ENCODE assay signal across 15 cellular contexts in the genomic region with DNA sequence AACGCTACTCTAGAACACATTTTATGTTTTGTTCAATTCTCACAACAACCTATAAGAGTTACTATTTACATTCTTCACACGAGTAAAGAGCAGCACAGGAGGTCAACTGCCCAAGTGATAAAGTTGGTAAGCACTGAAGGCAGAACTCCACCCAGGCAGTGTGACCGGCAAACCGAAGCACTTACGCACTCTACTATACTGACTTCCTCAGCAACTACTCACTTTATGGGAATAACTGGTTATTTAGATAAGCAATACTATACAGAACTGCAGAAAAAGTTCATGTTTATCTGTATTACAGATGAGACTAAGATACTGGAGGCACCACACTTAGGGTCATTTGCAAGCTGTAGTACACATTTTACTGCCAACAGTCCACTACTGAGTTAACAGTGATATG. TPM values are rescaled to one million over a fixed set of nuclear protein-coding genes. Genes with fewer than 3 reads are reported as not detected.
A peak's percentile ranks its signal among the peaks of the same experiment; 100 is the strongest.
DNase-seq lines count a peak whose midpoint lies in the region; ATAC-seq and TF ChIP-seq lines count a peak whose summit lies in the region.
"Had no signal": no experiment of that assay in that cellular context is flagged by ENCODE, and none has a peak within 500 bp of the region (broad histone marks: within the 10 kb centered on the region; RNA-seq: fewer than 3 reads in every experiment).

No MANE protein-coding gene starts in this region.

- no peak for TF ChIP-seq POLR2A in Peyer's patch (IDR thresholded peaks at IDR 0.05)

- in situ Hi-C loops in brain microvascular endothelial cell (cut with HindIII; ENCODE audit: low pct_ligation_motif_present, low sequenced_read_pairs): no loop called here

- DNase-seq in activated T-cell treated with anti-CD3 and anti-CD28 coated beads, Interleukin-2, amount 50 U/mL, for 72 hours: no peak
- DNase-seq in activated T-cell treated with anti-CD3 and anti-CD28 coated beads, Interleukin-2, amount 50 U/mL, for 4 hours: no peak
- DNase-seq in brain microvascular endothelial cell (peak; percentile 29), lower lobe of right lung (no peak), thoracic aorta (ENCODE audit: low spot score) (no peak), Peyer's patch (no peak), NCI-H524 treated with DMSO at 0.1 percent for 48 hours (lab: John Stamatoyannopoulos, UW) (no peak)
- DNase-seq: activated CD4-positive, alpha-beta T cell treated with anti-CD3 and anti-CD28 coated beads for 1 hour; activated gamma-delta T cell treated with Interleukin-2 at 50 U/mL for 16 hours; foreskin fibroblast; left cardiac atrium; NCI-H524; SHP77 treated with DMSO at 0.1 percent for 48 hours had no signal

- no peaks in the 10 kb centered on the region for H3K9me3 Mint-ChIP-seq in activated T-cell treated with anti-CD3 and anti-CD28 coated beads, Interleukin-2, amount 50 U/mL, for 72 hours
- H3K9me3 Mint-ChIP-seq in activated T-cell treated with anti-CD3 and anti-CD28 coated beads, Interleukin-2, amount 50 U/mL, for 4 hours: no peaks in the 10 kb centered on the region

- H3K4me3 ChIP-seq in brain microvascular endothelial cell (ENCODE audit: low read depth, low read length) (no peak overlapping the region), lower lobe of right lung (no peak overlapping the region), thoracic aorta (peak overlapping the region; percentile 20), Peyer's patch (no peak overlapping the region)
- H3K4me3 ChIP-seq: A549 had no signal

- no peak for ATAC-seq in activated T-cell treated with anti-CD3 and anti-CD28 coated beads, Interleukin-2, amount 50 U/mL, for 72 hours (replicated peaks in 1 of 2)
- no peak for ATAC-seq in activated T-cell treated with anti-CD3 and anti-CD28 coated beads, Interleukin-2, amount 50 U/mL, for 4 hours
- ATAC-seq in lower lobe of right lung (peak; percentile 49 to 73), thoracic aorta (ENCODE audit: insufficient number of reproducible peaks, low FRiP score, low read depth) (no peak), GM19023 (IDR thresholded peaks at IDR 0.05; ENCODE audit: unreplicated experiment) (no peak)
- ATAC-seq: A549 had no signal

- H3K27ac ChIP-seq in brain microvascular endothelial cell (no peak overlapping the region), lower lobe of right lung (peak overlapping the region; percentile 65), thoracic aorta (peak overlapping the region in 1 of 2 donors; percentile 54), Peyer's patch (peak overlapping the region in 1 of 4 donors; percentile 30)
- H3K27ac ChIP-seq: A549 had no signal

- H3K4me1 Mint-ChIP-seq in activated T-cell treated with anti-CD3 and anti-CD28 coated beads, Interleukin-2, amount 50 U/mL, for 72 hours (ENCODE audit: low read depth): peaks cover 95% of the 10 kb centered on the region
- peaks cover 86% of the 10 kb centered on the region for H3K4me1 Mint-ChIP-seq in activated T-cell treated with anti-CD3 and anti-CD28 coated beads, Interleukin-2, amount 50 U/mL, for 4 hours (ENCODE audit: low read depth)

- H3K27ac Mint-ChIP-seq in activated T-cell treated with anti-CD3 and anti-CD28 coated beads, Interleukin-2, amount 50 U/mL, for 72 hours: peak overlapping the region; percentile 90

- no peaks in the 10 kb centered on the region for H3K9me3 ChIP-seq in lower lobe of right lung
- H3K9me3 ChIP-seq in thoracic aorta: no peaks in the 10 kb centered on the region
- no peaks in the 10 kb centered on the region for H3K9me3 ChIP-seq in Peyer's patch
- H3K9me3 ChIP-seq: A549 had no signal

- H3K36me3 ChIP-seq in brain microvascular endothelial cell (replicated peaks) (no peaks in the 10 kb centered on the region), lower lobe of right lung (no peaks in the 10 kb centered on the region), thoracic aorta (no peaks in the 10 kb centered on the region), Peyer's patch (no peaks in the 10 kb centered on the region)

- no peaks in the 10 kb centered on the region for H3K27me3 ChIP-seq in brain microvascular endothelial cell (replicated peaks)
- no peaks in the 10 kb centered on the region for H3K27me3 ChIP-seq in lower lobe of right lung (ENCODE audit: low read depth)
- no peaks in the 10 kb centered on the region for H3K27me3 ChIP-seq in thoracic aorta (replicated peaks; ENCODE audit: insufficient read depth)
- H3K27me3 ChIP-seq in Peyer's patch: no peaks in the 10 kb centered on the region

- TF ChIP-seq CTCF in brain microvascular endothelial cell (IDR thresholded peaks at IDR 0.05; ENCODE audit: low read depth, low read length, missing control alignments): no peak
- no peak for TF ChIP-seq CTCF in lower lobe of right lung (IDR thresholded peaks at IDR 0.05)
- no peak for TF ChIP-seq CTCF in thoracic aorta (IDR thresholded peaks at IDR 0.05)
- TF ChIP-seq CTCF in Peyer's patch (IDR thresholded peaks at IDR 0.05): no peak

- H3K4me1 ChIP-seq in lower lobe of right lung: peaks cover 40% of the 10 kb centered on the region
- peaks cover 34 to 71% of the 10 kb centered on the region in 2 donors for H3K4me1 ChIP-seq in thoracic aorta (ENCODE audit: control insufficient read depth in 1 of 2, low read depth in 2 of 2)
- peaks cover 0 to 34% (median 5%) of the 10 kb centered on the region in 4 donors for H3K4me1 ChIP-seq in Peyer's patch

- intact Hi-C loops in lower lobe of right lung (cut with DNase I): no loop called here

- H3K27me3 Mint-ChIP-seq in activated T-cell treated with anti-CD3 and anti-CD28 coated beads, Interleukin-2, amount 50 U/mL, for 72 hours (ENCODE audit: low read depth): no peaks in the 10 kb centered on the region
- no peaks in the 10 kb centered on the region for H3K27me3 Mint-ChIP-seq in activated T-cell treated with anti-CD3 and anti-CD28 coated beads, Interleukin-2, amount 50 U/mL, for 4 hours (ENCODE audit: low read depth)

- peak overlapping the region in 1 of 2 donors; percentile 46 for H3K4me3 Mint-ChIP-seq in activated T-cell treated with anti-CD3 and anti-CD28 coated beads, Interleukin-2, amount 50 U/mL, for 72 hours
- H3K4me3 Mint-ChIP-seq in activated T-cell treated with anti-CD3 and anti-CD28 coated beads, Interleukin-2, amount 50 U/mL, for 4 hours: no peak overlapping the region

- H3K36me3 Mint-ChIP-seq in activated T-cell treated with anti-CD3 and anti-CD28 coated beads, Interleukin-2, amount 50 U/mL, for 72 hours (ENCODE audit: insufficient read depth in 2 of 2): peaks cover 4 to 14% of the 10 kb centered on the region in 2 donors
- peaks cover 10% of the 10 kb centered on the region for H3K36me3 Mint-ChIP-seq in activated T-cell treated with anti-CD3 and anti-CD28 coated beads, Interleukin-2, amount 50 U/mL, for 4 hours (ENCODE audit: insufficient read depth)

RNA-seq across cellular contexts. Expression of a gene that starts 28.8 kb away (rescaled TPM):
- 10 to 100 TPM; 47.0 to 56.9 TPM for total RNA-seq in activated T-cell treated with anti-CD3 and anti-CD28 coated beads, Interleukin-2, amount 50 U/mL, for 72 hours
- 10 to 100 TPM; 61.1 to 64.0 (median 62.7) TPM for total RNA-seq in activated T-cell treated with anti-CD3 and anti-CD28 coated beads, Interleukin-2, amount 50 U/mL, for 4 hours
- total RNA-seq in lower lobe of right lung: 19.9 TPM
- 10 to 100 TPM; 41.7 to 60.9 TPM for total RNA-seq in thoracic aorta
- 10 to 100 TPM; 22.2 to 32.2 (median 26.8) TPM for total RNA-seq in Peyer's patch

Comparison
In these comparisons a context has a peak if more than half of its experiments do, and no peak if none do; other contexts are left out.
1. ATAC-seq: peak in lower lobe of right lung (2 of 2); none in activated T-cell treated with anti-CD3 and anti-CD28 coated beads, Interleukin-2, amount 50 U/mL, for 72 hours (0 of 2), activated T-cell treated with anti-CD3 and anti-CD28 coated beads, Interleukin-2, amount 50 U/mL, for 4 hours (0 of 2), thoracic aorta (single experiment) and GM19023 (single experiment).